8 cellular contexts compared by ENCODE assay signal in the genomic region with DNA sequence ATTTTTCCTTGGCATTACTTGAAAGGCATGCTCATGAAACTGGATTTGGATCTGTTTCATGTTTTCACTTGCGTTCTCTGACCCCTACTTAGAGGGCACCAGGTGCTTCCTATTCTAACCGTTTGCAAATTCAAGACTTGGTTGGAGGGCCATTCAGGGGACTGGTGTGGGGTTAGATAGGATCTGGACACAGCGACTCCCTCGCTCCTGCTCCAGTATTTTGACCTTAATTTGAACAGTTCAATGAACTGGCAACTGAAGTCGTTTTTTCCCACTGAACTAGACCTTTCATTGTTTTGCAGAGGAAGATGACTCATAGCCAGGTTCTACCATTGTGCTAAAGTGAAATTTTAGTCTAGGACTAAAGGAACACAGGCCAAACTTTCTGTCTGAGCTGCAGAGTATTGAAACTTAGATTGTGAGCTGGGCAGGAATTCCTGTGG.
A peak's percentile ranks its signal among the peaks of the same experiment; 100 is the strongest.
DNase-seq lines count a peak whose midpoint lies in the region; ATAC-seq and TF ChIP-seq lines count a peak whose summit lies in the region.

No MANE protein-coding gene starts in this region.

- no peak for DNase-seq in T-helper 2 cell treated with Interferon-gamma antibody and Interleukin-4, amounts not matched to agents 5 μg/mL and 100 μg/mL, for 36 hours (ENCODE audit: low spot score)
- DNase-seq in glomerular endothelial cell (ENCODE audit: extremely low read depth, low read depth, low spot score), result peak; percentile 97
- peak; percentile 49 for DNase-seq in smooth muscle cell of the brain vasculature (ENCODE audit: low read depth, low spot score)
- no peak for DNase-seq in anterior cingulate cortex (lab: John Stamatoyannopoulos, UW)
- DNase-seq in WERI-Rb-1, result no peak
- DNase-seq in midbrain (lab: John Stamatoyannopoulos, UW), result no peak

- no peak overlapping the region for H3K27ac ChIP-seq in WERI-Rb-1

- peak overlapping the region; percentile 94 for H3K27ac Mint-ChIP-seq in T-helper 2 cell treated with Interferon-gamma antibody and Interleukin-4, amounts not matched to agents 5 μg/mL and 100 μg/mL, for 36 hours

- TF ChIP-seq CTCF in WERI-Rb-1 (IDR thresholded peaks at IDR 0.05; ENCODE audit: low read depth, low read length), result no peak

- H3K9me3 Mint-ChIP-seq in T-helper 2 cell treated with Interferon-gamma antibody and Interleukin-4, amounts not matched to agents 5 μg/mL and 100 μg/mL, for 36 hours, result no peaks in the 10 kb centered on the region

- no peaks in the 10 kb centered on the region for H3K9me3 ChIP-seq in WERI-Rb-1 (ENCODE audit: severe bottlenecking)

- H3K4me3 ChIP-seq in WERI-Rb-1 (ENCODE audit: low read depth, low read length), result no peak overlapping the region

- peak; percentile 40 for ATAC-seq in GM18909 (IDR thresholded peaks at IDR 0.05; ENCODE audit: poor library complexity, unreplicated experiment)
- peak; percentile 32 for ATAC-seq in HG03066 (IDR thresholded peaks at IDR 0.05; ENCODE audit: low read depth, unreplicated experiment)

- peaks cover 73% of the 10 kb centered on the region for H3K4me1 Mint-ChIP-seq in T-helper 2 cell treated with Interferon-gamma antibody and Interleukin-4, amounts not matched to agents 5 μg/mL and 100 μg/mL, for 36 hours (ENCODE audit: low read depth)

- peaks cover 48% of the 10 kb centered on the region for H3K36me3 Mint-ChIP-seq in T-helper 2 cell treated with Interferon-gamma antibody and Interleukin-4, amounts not matched to agents 5 μg/mL and 100 μg/mL, for 36 hours (ENCODE audit: low read depth)

- H3K27me3 Mint-ChIP-seq in T-helper 2 cell treated with Interferon-gamma antibody and Interleukin-4, amounts not matched to agents 5 μg/mL and 100 μg/mL, for 36 hours (ENCODE audit: low read depth), result no peaks in the 10 kb centered on the region

- no peaks in the 10 kb centered on the region for H3K27me3 ChIP-seq in WERI-Rb-1 (ENCODE audit: insufficient read depth, low read depth, severe bottlenecking)

- H3K4me3 Mint-ChIP-seq in T-helper 2 cell treated with Interferon-gamma antibody and Interleukin-4, amounts not matched to agents 5 μg/mL and 100 μg/mL, for 36 hours, result peak overlapping the region; percentile 89

- H3K36me3 ChIP-seq in WERI-Rb-1, result no peaks in the 10 kb centered on the region

Comparison
In these comparisons a context has a peak if more than half of its experiments do, and no peak if none do; other contexts are left out.
1. DNase-seq: peak in glomerular endothelial cell (single experiment) and smooth muscle cell of the brain vasculature (single experiment); none in T-helper 2 cell treated with Interferon-gamma antibody and Interleukin-4, amounts not matched to agents 5 μg/mL and 100 μg/mL, for 36 hours (single experiment), anterior cingulate cortex (0 of 58), WERI-Rb-1 (single experiment) and midbrain (single experiment).